8 cellular contexts compared by ENCODE assay signal in genomic region chr3:141311170-141311495, GRCh38. TPM values are rescaled to one million over a fixed set of nuclear protein-coding genes. Genes with fewer than 3 reads are reported as not detected.
DNase-seq lines count a peak whose midpoint lies in the region; ATAC-seq and TF ChIP-seq lines count a peak whose summit lies in the region.

No MANE protein-coding gene starts in this region.

- TF ChIP-seq CTCF in left ventricle myocardium inferior (IDR thresholded peaks at IDR 0.05; ENCODE audit: borderline replicate concordance) (no peak), breast epithelium (IDR thresholded peaks at IDR 0.05) (no peak)

- DNase-seq in left ventricle myocardium inferior = no peak
- DNase-seq in Right ventricle myocardium inferior (ENCODE audit: missing footprints) = no peak
- DNase-seq in breast epithelium (ENCODE audit: low spot score in 2 of 2) = no peak
- no peak for DNase-seq in HuH-7.5 (ENCODE audit: low spot score)
- DNase-seq in AML-193 (lab: John Stamatoyannopoulos, UW) = no peak
- no peak for DNase-seq in RKO (ENCODE audit: low spot score)

- H3K4me3 ChIP-seq in left ventricle myocardium inferior = peak overlapping the region; percentile 80
- peak overlapping the region; percentile 55 to 82 (median 66) for H3K4me3 ChIP-seq in breast epithelium
- peak overlapping the region; percentile 67 for H3K4me3 ChIP-seq in mononuclear cell (ENCODE audit: low read length)

- no peak for ATAC-seq in Right ventricle myocardium inferior
- ATAC-seq in GM21737 (IDR thresholded peaks at IDR 0.05; ENCODE audit: unreplicated experiment) = no peak

- H3K9me3 ChIP-seq in left ventricle myocardium inferior (replicated peaks) (no peaks in the 10 kb centered on the region), breast epithelium (no peaks in the 10 kb centered on the region), mononuclear cell (ENCODE audit: low read depth, low read length) (no peaks in the 10 kb centered on the region)

- no peak for TF ChIP-seq POLR2A in breast epithelium (IDR thresholded peaks at IDR 0.05)

- H3K36me3 ChIP-seq in left ventricle myocardium inferior = no peaks in the 10 kb centered on the region
- no peaks in the 10 kb centered on the region for H3K36me3 ChIP-seq in breast epithelium

- intact Hi-C loops in left ventricle myocardium inferior (cut with micrococcal nuclease) (loop anchor here (5.0 kb wide), 1 partner anchor 141 kb away; no protein-coding TSS in a partner anchor), Right ventricle myocardium inferior (cut with DNase I) (loop anchor here (5.0 kb wide), 1 partner anchor 251 kb away; no protein-coding TSS in a partner anchor), breast epithelium (cut with DNase I; ENCODE audit: low total_unique reads) (loop anchor here (10.0 kb wide), 1 partner anchor 144 kb away; no protein-coding TSS in a partner anchor)

- H3K27me3 ChIP-seq in left ventricle myocardium inferior (ENCODE audit: low read depth) (no peaks in the 10 kb centered on the region), breast epithelium (no peaks in the 10 kb centered on the region), mononuclear cell (ENCODE audit: insufficient read depth, low read length) (no peaks in the 10 kb centered on the region)

- H3K27ac ChIP-seq in left ventricle myocardium inferior (replicated peaks) (peak overlapping the region; percentile 90), breast epithelium (peak overlapping the region; percentile 84 to 95)

- H3K4me1 ChIP-seq in left ventricle myocardium inferior (peaks cover 18% of the 10 kb centered on the region), breast epithelium (no peaks in the 10 kb centered on the region), mononuclear cell (ENCODE audit: insufficient read depth, low read length) (peaks cover 37% of the 10 kb centered on the region)

RNA-seq across cellular contexts. Expression of gene ZBTB38, which starts 57.2 kb away (rescaled TPM):
- total RNA-seq in left ventricle myocardium inferior (116 TPM), Right ventricle myocardium inferior (102 TPM), breast epithelium (100 to 1,000 TPM; 126 to 238 (median 138) TPM), mononuclear cell (74.2 TPM)
